Comparison of ENCODE assay signal across 1 cellular context in genomic region chr3:126540342-126540849, GRCh38.
TF ChIP-seq lines count a peak whose summit lies in the region.

No MANE protein-coding gene starts in this region.

TF ChIP-seq in K562, 482 proteins besides CTCF, POLR2A, EP300 and RAD21 (continued from another document and continues in another):
- TF ChIP-seq ZNF395 (CRISPR knock-in tag; IDR thresholded peaks at IDR 0.05) (no peak), ZNF280B (CRISPR knock-in tag; IDR thresholded peaks at IDR 0.05) (no peak), POLR2AphosphoS5 (IDR thresholded peaks at IDR 0.05; ENCODE audit: control insufficient read depth, insufficient read depth, low read depth, low read length) (no peak), ZNF699 (CRISPR knock-in tag; IDR thresholded peaks at IDR 0.05; ENCODE audit: insufficient replicate concordance) (no peak), RNF219 (CRISPR knock-in tag; IDR thresholded peaks at IDR 0.05) (no peak), FOXA1 (IDR thresholded peaks at IDR 0.05; ENCODE audit: borderline replicate concordance) (no peak), ARID2 (IDR thresholded peaks at IDR 0.05) (no peak), CHD7 (IDR thresholded peaks at IDR 0.05; ENCODE audit: low read depth, low read length) (no peak), ZHX1 (conservative IDR thresholded peaks at IDR 0.05; ENCODE audit: low read length) (no peak), CREB1 (IDR thresholded peaks at IDR 0.05) (no peak), CREB1 (CRISPR knock-in tag; IDR thresholded peaks at IDR 0.05) (no peak), ZBTB5 (IDR thresholded peaks at IDR 0.05) (no peak), CAMTA2 (CRISPR knock-in tag; conservative IDR thresholded peaks at IDR 0.05) (no peak), THRAP3 (IDR thresholded peaks at IDR 0.05; ENCODE audit: borderline replicate concordance) (no peak), CCAR2 (IDR thresholded peaks at IDR 0.05; ENCODE audit: low read depth, low read length) (no peak), ZNF436 (CRISPR knock-in tag; IDR thresholded peaks at IDR 0.05) (no peak), MTF1 (CRISPR knock-in tag; IDR thresholded peaks at IDR 0.05; ENCODE audit: borderline replicate concordance) (no peak), CUX1 (CRISPR knock-in tag; IDR thresholded peaks at IDR 0.05) (no peak), TAF1 (IDR thresholded peaks at IDR 0.05; ENCODE audit: control insufficient read depth, extremely low read depth, insufficient read depth, low read length, severe bottlenecking) (no peak), STAT5B (CRISPR knock-in tag; IDR thresholded peaks at IDR 0.05) (no peak), ZBTB1 (CRISPR knock-in tag; IDR thresholded peaks at IDR 0.05; ENCODE audit: borderline replicate concordance, low read depth) (no peak), ZNF830 (CRISPR knock-in tag; IDR thresholded peaks at IDR 0.05) (no peak), CREM (IDR thresholded peaks at IDR 0.05; ENCODE audit: low read depth) (no peak)
